In genomic region chr11:115618428-115618827, GRCh38 we compare ENCODE assay signal across 19 cellular contexts.
DNase-seq lines count a peak whose midpoint lies in the region; ATAC-seq and FAIRE-seq lines count a peak whose summit lies in the region.
"Had no signal": no experiment of that assay in that cellular context is flagged by ENCODE, and none has a peak within 500 bp of the region (broad histone marks: within the 10 kb centered on the region; RNA-seq: fewer than 3 reads in every experiment).

No MANE protein-coding gene starts in this region.

- H3K27ac ChIP-seq in mesenchymal stem cell (ENCODE audit: low read length, poor library complexity, severe bottlenecking) (peak overlapping the region; percentile 22), mesendoderm (ENCODE audit: low read depth, low read length) (no peak overlapping the region)
- H3K27ac ChIP-seq: BLaER1 treated with 17β-estradiol and CSF1 and Interleukin-3, amounts not matched to agents 10 nM and 100 nM; HL-60; Peyer's patch had no signal

- no peak overlapping the region for H4K8ac ChIP-seq in mesenchymal stem cell (ENCODE audit: low read length)
- H4K8ac ChIP-seq in mesendoderm (ENCODE audit: low read depth, low read length): no peak overlapping the region

- FAIRE-seq in RCC 7860 (lab: Jason Lieb, UNC): no peak
- FAIRE-seq: A204.1 had no signal

- peak overlapping the region; percentile 1 to 29 for H3K18ac ChIP-seq in mesenchymal stem cell (ENCODE audit: low read depth in 1 of 2, low read length in 2 of 2)
- H3K18ac ChIP-seq in mesendoderm (ENCODE audit: low read length): no peak overlapping the region

- peak overlapping the region; percentile 97 for H2AK5ac ChIP-seq in mesenchymal stem cell (ENCODE audit: low read length, severe bottlenecking)
- H2AK5ac ChIP-seq in mesendoderm (ENCODE audit: low read length): no peak overlapping the region

- H3K23ac ChIP-seq in mesenchymal stem cell (ENCODE audit: low read length in 2 of 2) (no peak overlapping the region), mesendoderm (ENCODE audit: low read length) (no peak overlapping the region)

- H3K36me3 ChIP-seq in mesenchymal stem cell (ENCODE audit: control insufficient read depth in 1 of 2, insufficient read depth in 2 of 2, low read depth in 1 of 2, low read length in 2 of 2): no peaks in the 10 kb centered on the region
- H3K36me3 ChIP-seq in mesendoderm (ENCODE audit: control insufficient read depth, insufficient read depth, low read length): no peaks in the 10 kb centered on the region
- H3K36me3 ChIP-seq: BLaER1 treated with 17β-estradiol and CSF1 and Interleukin-3, amounts not matched to agents 10 nM and 100 nM; Peyer's patch had no signal

- H3K14ac ChIP-seq in mesenchymal stem cell (ENCODE audit: low read length in 2 of 2): no peak overlapping the region

- no peaks in the 10 kb centered on the region for H3K79me2 ChIP-seq in mesendoderm (ENCODE audit: control insufficient read depth, insufficient read depth, low read length)

- H2BK15ac ChIP-seq in mesenchymal stem cell (ENCODE audit: low read depth, poor library complexity, severe bottlenecking) (peak overlapping the region; percentile 19), mesendoderm (replicated peaks; ENCODE audit: low read depth) (no peak overlapping the region)

- no peak overlapping the region for H4K5ac ChIP-seq in mesendoderm (ENCODE audit: low read length)

- H3K56ac ChIP-seq in mesendoderm (ENCODE audit: low read length): no peak overlapping the region

- no peak overlapping the region for H3K4me3 ChIP-seq in mesenchymal stem cell (ENCODE audit: insufficient read depth in 1 of 2, low read depth in 1 of 2, low read length in 2 of 2)
- H3K4me3 ChIP-seq in mesendoderm (ENCODE audit: low read length): no peak overlapping the region
- H3K4me3 ChIP-seq: BLaER1 treated with 17β-estradiol and CSF1 and Interleukin-3, amounts not matched to agents 10 nM and 100 nM; Peyer's patch had no signal

- H4K91ac ChIP-seq in mesenchymal stem cell (ENCODE audit: low read length): no peak overlapping the region

- ATAC-seq in esophagus mucosa: peak; percentile 29
- no peak for ATAC-seq in GM19455 (IDR thresholded peaks at IDR 0.05; ENCODE audit: unreplicated experiment)
- no peak for ATAC-seq in GM21447 (IDR thresholded peaks at IDR 0.05; ENCODE audit: unreplicated experiment)

- H2BK5ac ChIP-seq in mesenchymal stem cell (ENCODE audit: low read depth, low read length, poor library complexity, severe bottlenecking): peak overlapping the region; percentile 79
- no peak overlapping the region for H2BK5ac ChIP-seq in mesendoderm (ENCODE audit: low read length)

- H3K27me3 ChIP-seq in mesenchymal stem cell (ENCODE audit: control insufficient read depth in 1 of 2, insufficient read depth in 1 of 2, low read length in 2 of 2) (peaks cover 0 to 54% of the 10 kb centered on the region in 2 experiments), mesendoderm (ENCODE audit: insufficient read depth, low read length, poor library complexity) (no peaks in the 10 kb centered on the region)
- H3K27me3 ChIP-seq: BLaER1 treated with 17β-estradiol and CSF1 and Interleukin-3, amounts not matched to agents 10 nM and 100 nM; Peyer's patch had no signal

- H3K9ac ChIP-seq in mesenchymal stem cell (ENCODE audit: low read length) (no peak overlapping the region), mesendoderm (ENCODE audit: low read length) (no peak overlapping the region)
- H3K9ac ChIP-seq: BLaER1 treated with 17β-estradiol and CSF1 and Interleukin-3, amounts not matched to agents 10 nM and 100 nM had no signal

- peak overlapping the region in 1 of 2 experiments; percentile 67 for H2BK12ac ChIP-seq in mesenchymal stem cell (ENCODE audit: low read length in 2 of 2)

- H3K4me1 ChIP-seq in mesenchymal stem cell (ENCODE audit: control insufficient read depth, insufficient read depth, low read depth, low read length) (peaks cover 29% of the 10 kb centered on the region), mesendoderm (ENCODE audit: control insufficient read depth, low read depth, low read length) (no peaks in the 10 kb centered on the region)

- H3K4me2 ChIP-seq in mesenchymal stem cell (ENCODE audit: low read length, poor library complexity, severe bottlenecking) (no peak overlapping the region), mesendoderm (ENCODE audit: low read length) (no peak overlapping the region)

- H2BK120ac ChIP-seq in mesenchymal stem cell (ENCODE audit: low read depth, low read length): no peak overlapping the region
- no peak overlapping the region for H2BK120ac ChIP-seq in mesendoderm (ENCODE audit: low read depth, low read length)

- H3K4ac ChIP-seq in mesenchymal stem cell (ENCODE audit: low read depth in 1 of 2, low read length in 2 of 2) (no peak overlapping the region), mesendoderm (ENCODE audit: low read depth, low read length) (no peak overlapping the region)

- H2AFZ ChIP-seq in mesenchymal stem cell (ENCODE audit: low read depth, low read length): no peak overlapping the region

- H3K9me3 ChIP-seq in mesenchymal stem cell (ENCODE audit: control insufficient read depth, low read length): peaks cover 9% of the 10 kb centered on the region
- H3K9me3 ChIP-seq: Peyer's patch had no signal

- DNase-seq in AG20443 (ENCODE audit: low spot score) (peak; percentile 47), RCC 7860 (ENCODE audit: low spot score) (peak; percentile 33), mesenchymal stem cell (peak; percentile 44), mesendoderm (no peak)
- no peak for DNase-seq in stimulated activated CD4-positive, alpha-beta T cell treated with anti-CD3 and anti-CD28 coated beads, Interleukin-2, amount 100 ng/mL, for 48 hours
- DNase-seq: CD8-positive, alpha-beta memory T cell; HCEC 1CT; MM.1S; NCI-H1105; NCI-H1694; NK-92 treated with Interleukin-12 subunit alpha and Interleukin-12 subunit beta, amount 100 ng/mL, for 24 hours; Peyer's patch; Right ventricle myocardium superior had no signal

- H3K79me1 ChIP-seq in mesenchymal stem cell (replicated peaks; ENCODE audit: low read length, poor library complexity, severe bottlenecking) (no peaks in the 10 kb centered on the region), mesendoderm (ENCODE audit: low read length) (no peaks in the 10 kb centered on the region)

Comparison
In these comparisons a context has a peak if more than half of its experiments do, and no peak if none do; other contexts are left out.
1. DNase-seq: peak in AG20443 (single experiment), RCC 7860 (single experiment) and mesenchymal stem cell (single experiment); none in mesendoderm (single experiment) and stimulated activated CD4-positive, alpha-beta T cell treated with anti-CD3 and anti-CD28 coated beads, Interleukin-2, amount 100 ng/mL, for 48 hours (0 of 2).